In the genomic region with DNA sequence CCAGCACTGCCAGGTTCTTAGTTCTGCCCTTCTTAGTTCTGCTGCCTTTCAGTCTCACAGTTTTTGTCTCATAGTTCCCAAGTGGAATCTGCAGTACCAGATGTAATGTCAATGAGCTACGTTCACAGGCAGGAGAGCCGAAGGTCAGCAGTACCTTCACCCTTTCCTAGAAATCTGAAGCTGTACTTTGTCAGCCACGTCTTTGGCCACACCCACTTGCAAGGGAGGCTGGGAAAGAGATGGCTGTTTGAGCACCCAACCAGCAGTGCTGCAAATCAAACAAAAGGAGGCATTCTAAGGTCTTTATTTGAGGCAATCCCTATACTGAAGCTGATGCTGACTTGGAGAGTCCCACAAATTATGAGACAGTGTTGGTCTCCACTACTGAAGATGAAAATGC, we compare ENCODE assay signal across 1 cellular context.
TF ChIP-seq lines count a peak whose summit lies in the region.

No MANE protein-coding gene starts in this region.

TF ChIP-seq in H1, 55 proteins besides CTCF, POLR2A, EP300 and RAD21:
- no peak for TF ChIP-seq TBP (IDR thresholded peaks at IDR 0.05; ENCODE audit: low read depth, low read length)
- no peak for TF ChIP-seq EGR1 (IDR thresholded peaks at IDR 0.05; ENCODE audit: borderline replicate concordance, low read depth, low read length)
- TF ChIP-seq KDM1A (IDR thresholded peaks at IDR 0.05; ENCODE audit: borderline replicate concordance, low read length) = no peak
- TF ChIP-seq FOSL1 (IDR thresholded peaks at IDR 0.05; ENCODE audit: insufficient read depth, low read depth, low read length) = no peak
- TF ChIP-seq SAP30 (IDR thresholded peaks at IDR 0.05; ENCODE audit: insufficient read depth, insufficient replicate concordance, low read length) = no peak
- no peak for TF ChIP-seq SIN3A (conservative IDR thresholded peaks at IDR 0.05 in 1 of 2, IDR thresholded peaks at IDR 0.05 in 1 of 2; ENCODE audit: low read depth in 1 of 2, low read length in 2 of 2)
- no peak for TF ChIP-seq GABPA (IDR thresholded peaks at IDR 0.05; ENCODE audit: borderline replicate concordance, insufficient read depth, low read length)
- TF ChIP-seq, protein P1, sequence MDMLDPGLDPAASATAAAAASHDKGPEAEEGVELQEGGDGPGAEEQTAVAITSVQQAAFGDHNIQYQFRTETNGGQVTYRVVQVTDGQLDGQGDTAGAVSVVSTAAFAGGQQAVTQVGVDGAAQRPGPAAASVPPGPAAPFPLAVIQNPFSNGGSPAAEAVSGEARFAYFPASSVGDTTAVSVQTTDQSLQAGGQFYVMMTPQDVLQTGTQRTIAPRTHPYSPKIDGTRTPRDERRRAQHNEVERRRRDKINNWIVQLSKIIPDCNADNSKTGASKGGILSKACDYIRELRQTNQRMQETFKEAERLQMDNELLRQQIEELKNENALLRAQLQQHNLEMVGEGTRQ (IDR thresholded peaks at IDR 0.05; ENCODE audit: low read length) = no peak
- TF ChIP-seq HDAC2 (IDR thresholded peaks at IDR 0.05; ENCODE audit: borderline replicate concordance in 1 of 2, low read depth in 2 of 2, low read length in 2 of 2) = no peak
- no peak for TF ChIP-seq PHF8 (conservative IDR thresholded peaks at IDR 0.05; ENCODE audit: low read depth, low read length)
- no peak for TF ChIP-seq NANOG (IDR thresholded peaks at IDR 0.05; ENCODE audit: insufficient read depth, low read depth, low read length, poor library complexity, severe bottlenecking)
